Comparison of ENCODE assay signal across 8 cellular contexts in genomic region chr19:37906868-37907734, GRCh38. TPM values are rescaled to one million over a fixed set of nuclear protein-coding genes. Genes with fewer than 3 reads are reported as not detected.
A peak's percentile ranks its signal among the peaks of the same experiment; 100 is the strongest.
DNase-seq lines count a peak whose midpoint lies in the region; ATAC-seq lines count a peak whose summit lies in the region.

Gene SIPA1L3 (plus strand): TSS chr19:37907208. CDS start chr19:38081566, 174,358 bp downstream.

- CTCF ChIA-PET in CD8-positive, alpha-beta memory T cell (lab: Charles Lee): interaction anchor here (0.8 to 2.4 kb wide), 8 partner anchors 9 to 495 kb away, joined by 3 to 9 read pairs (median 4); partner anchors contain the start of genes CATSPERG, FAM98C and ZNF573
- CTCF ChIA-PET in activated CD8-positive, alpha-beta memory T cell treated with anti-CD3 and anti-CD28 coated beads for 36 hours (lab: Charles Lee): interaction anchor here (0.6 to 2.4 kb wide), 11 partner anchors 8 to 703 kb away, joined by 3 to 7 read pairs (median 3); partner anchors contain the start of gene CATSPERG

- H3K4me3 ChIP-seq in CD8-positive, alpha-beta memory T cell (ENCODE audit: low read length): peak within 1 kb of the TSS; percentile 99

- H3K27me3 Mint-ChIP-seq in CD8-positive, alpha-beta memory T cell: no peaks in the 10 kb centered on the region
- no peaks in the 10 kb centered on the region for H3K27me3 Mint-ChIP-seq in effector memory CD8-positive, alpha-beta T cell
- H3K27me3 Mint-ChIP-seq in memory B cell: no peaks in the 10 kb centered on the region

- H3K4me1 ChIP-seq in CD8-positive, alpha-beta memory T cell (ENCODE audit: insufficient read depth, low read length): peaks cover 21% of the 10 kb centered on the region

- DNase-seq in CD8-positive, alpha-beta memory T cell: peak; percentile 86 to 93 (median 89)
- DNase-seq in HS-5 (ENCODE audit: low read depth) (peak; percentile 79), memory B cell (ENCODE audit: low spot score in 2 of 2) (peak; percentile 86 to 92)
- peak; percentile 80 for DNase-seq in NK-92 treated with Interleukin-12 subunit alpha and Interleukin-12 subunit beta, amount 100 ng/mL, for 24 hours (lab: John Stamatoyannopoulos, UW)
- peak; percentile 86 to 89 (median 87) for DNase-seq in effector memory CD8-positive, alpha-beta T cell
- DNase-seq in stimulated activated CD8-positive, alpha-beta memory T cell treated with anti-CD3 and anti-CD28 coated beads, Interleukin-12 subunit alpha, Interleukin-12 subunit beta, amount 100 ng/mL, for 4 hours (ENCODE audit: low read depth): peak; percentile 89

- H3K9me3 Mint-ChIP-seq in CD8-positive, alpha-beta memory T cell: no peaks in the 10 kb centered on the region
- H3K9me3 Mint-ChIP-seq in effector memory CD8-positive, alpha-beta T cell: no peaks in the 10 kb centered on the region
- no peaks in the 10 kb centered on the region for H3K9me3 Mint-ChIP-seq in memory B cell

- ATAC-seq in GM19468 (IDR thresholded peaks at IDR 0.05; ENCODE audit: extremely low read depth, unreplicated experiment) (peak; percentile 93), memory B cell (ENCODE audit: low read depth) (peak; percentile 94)
- ATAC-seq in effector memory CD8-positive, alpha-beta T cell (replicated peaks): peak; percentile 98

- H3K27ac ChIP-seq in CD8-positive, alpha-beta memory T cell (ENCODE audit: low read depth, low read length): peak within 1 kb of the TSS; percentile 87

- no peaks in the 10 kb centered on the region for H3K9me3 ChIP-seq in CD8-positive, alpha-beta memory T cell (ENCODE audit: low read length)

- H3K27ac Mint-ChIP-seq in CD8-positive, alpha-beta memory T cell: peak within 1 kb of the TSS; percentile 70 to 98 (median 84)
- H3K27ac Mint-ChIP-seq in effector memory CD8-positive, alpha-beta T cell: peak within 1 kb of the TSS; percentile 80 to 82
- H3K27ac Mint-ChIP-seq in memory B cell: peak within 1 kb of the TSS; percentile 66

- no peaks in the 10 kb centered on the region for H3K36me3 ChIP-seq in CD8-positive, alpha-beta memory T cell (ENCODE audit: insufficient read depth, low read length)

- peak within 1 kb of the TSS; percentile 91 to 98 (median 93) for H3K4me3 Mint-ChIP-seq in CD8-positive, alpha-beta memory T cell
- peak within 1 kb of the TSS; percentile 94 to 95 for H3K4me3 Mint-ChIP-seq in effector memory CD8-positive, alpha-beta T cell
- H3K4me3 Mint-ChIP-seq in memory B cell: peak within 1 kb of the TSS; percentile 85

- peaks cover 24 to 40% (median 35%) of the 10 kb centered on the region in 3 donors for H3K4me1 Mint-ChIP-seq in CD8-positive, alpha-beta memory T cell
- peaks cover 21 to 28% of the 10 kb centered on the region in 2 donors for H3K4me1 Mint-ChIP-seq in effector memory CD8-positive, alpha-beta T cell (ENCODE audit: low read depth in 2 of 2)
- H3K4me1 Mint-ChIP-seq in memory B cell: peaks cover 44% of the 10 kb centered on the region

- H3K27me3 ChIP-seq in CD8-positive, alpha-beta memory T cell (ENCODE audit: insufficient read depth, low read length, poor library complexity, severe bottlenecking): no peaks in the 10 kb centered on the region

- peaks cover 0 to 4% (median 0%) of the 10 kb centered on the region in 3 donors for H3K36me3 Mint-ChIP-seq in CD8-positive, alpha-beta memory T cell
- H3K36me3 Mint-ChIP-seq in effector memory CD8-positive, alpha-beta T cell (ENCODE audit: insufficient read depth): peaks cover 9% of the 10 kb centered on the region
- H3K36me3 Mint-ChIP-seq in memory B cell: peaks cover 3% of the 10 kb centered on the region

- POLR2A ChIA-PET in CD8-positive, alpha-beta memory T cell (lab: Charles Lee): interaction anchor here (0.6 to 1.2 kb wide), 5 partner anchors 127 to 467 kb away, joined by 3 to 10 read pairs (median 5); partner anchors contain the start of genes CATSPERG, PSMD8 and ZNF573
- POLR2A ChIA-PET in activated CD8-positive, alpha-beta memory T cell treated with anti-CD3 and anti-CD28 coated beads for 36 hours (lab: Charles Lee): interaction anchor here (0.5 to 1.7 kb wide), 5 partner anchors 9 to 1626 kb away, joined by 3 to 8 read pairs (median 3); partner anchors contain the start of gene PSMD8

RNA-seq across cellular contexts. Expression of gene SIPA1L3, which starts in this region (rescaled TPM):
- 10 to 100 TPM; 11.5 to 14.8 TPM for total RNA-seq in CD8-positive, alpha-beta memory T cell
- polyA plus RNA-seq in CD8-positive, alpha-beta memory T cell: 5.4 TPM
- 10 to 100 TPM; 14.0 to 15.3 TPM for total RNA-seq in activated CD8-positive, alpha-beta memory T cell treated with anti-CD3 and anti-CD28 coated beads for 36 hours

Comparison
In these comparisons a context has a peak if more than half of its experiments do, and no peak if none do; other contexts are left out.
1. Peak in every context shown above with its lines: DNase-seq, ATAC-seq, H3K4me3 ChIP-seq and H3K27ac ChIP-seq.